20 cellular contexts compared by ENCODE assay signal in genomic region chr5:56460681-56461191, GRCh38.
A peak's percentile ranks its signal among the peaks of the same experiment; 100 is the strongest.
DNase-seq lines count a peak whose midpoint lies in the region; ATAC-seq and TF ChIP-seq lines count a peak whose summit lies in the region.
"Had no signal": no experiment of that assay in that cellular context is flagged by ENCODE, and none has a peak within 500 bp of the region (broad histone marks: within the 10 kb centered on the region; RNA-seq: fewer than 3 reads in every experiment).

No MANE protein-coding gene starts in this region.

- H4K20me1 ChIP-seq in SK-N-SH (ENCODE audit: insufficient read depth): no peaks in the 10 kb centered on the region

- DNase-seq in left cardiac atrium (no peak), Right ventricle myocardium inferior (ENCODE audit: missing footprints) (no peak), SK-N-SH (peak; percentile 66), kidney glomerular epithelial cell (lab: John Stamatoyannopoulos, UW) (peak; percentile 37), aorta (no peak), mucosa of gallbladder (ENCODE audit: low spot score) (no peak), NCI-H2107 (lab: John Stamatoyannopoulos, UW) (no peak)
- DNase-seq: activated B cell treated with CpG ODN at 0.5 μM for 24 hours; activated CD8-positive, alpha-beta T cell treated with anti-CD3 and anti-CD28 coated beads, Interleukin-2, amount 10 ng/mL, durations not matched to agents 7 days and 5 days; activated T-cell treated with anti-CD3 and anti-CD28 coated beads, Interleukin-2, amount 50 U/mL, for 4 hours; CD8-positive, alpha-beta T cell; GM23248; natural killer cell; NCI-H1436; posterior cingulate gyrus; SHP77; T-helper 2 cell had no signal

- H3K9ac ChIP-seq in SK-N-SH: no peak overlapping the region
- H3K9ac ChIP-seq: GM23248 had no signal

- H3K9me3 ChIP-seq in SK-N-SH (no peaks in the 10 kb centered on the region), aorta (ENCODE audit: control insufficient read depth, low read length) (no peaks in the 10 kb centered on the region)

- peaks cover 12% of the 10 kb centered on the region for H3F3A ChIP-seq in SK-N-SH (replicated peaks; ENCODE audit: insufficient read depth)

- 12% methylated on average over 5 of the region's 5 CpGs for WGBS in SK-N-SH (ENCODE audit: low lambda C conversion rate)
- 5% methylated on average over 5 of the region's 5 CpGs for WGBS in aorta, 2 donors

- TF ChIP-seq EP300 in SK-N-SH (IDR thresholded peaks at IDR 0.05; ENCODE audit: borderline replicate concordance in 1 of 2, low read depth in 1 of 2, low read length in 1 of 2): peak in 1 of 2 experiments; percentile 95; a peak in 2 of 4 replicates

- peak; percentile 42 for TF ChIP-seq RAD21 in SK-N-SH (IDR thresholded peaks at IDR 0.05; ENCODE audit: low read length)

- peak overlapping the region; percentile 27; the same call in 1 of the 2 replicates for H2AFZ ChIP-seq in SK-N-SH (ENCODE audit: low read depth)
- H2AFZ ChIP-seq: GM23248 had no signal

- peak overlapping the region; percentile 45; the same call in 1 of the 2 replicates for H3K4me2 ChIP-seq in SK-N-SH

- H3K36me3 ChIP-seq in SK-N-SH (replicated peaks in 1 of 2; ENCODE audit: control insufficient read depth in 1 of 2, insufficient read depth in 2 of 2, low read length in 1 of 2): no peaks in the 10 kb centered on the region
- no peaks in the 10 kb centered on the region for H3K36me3 ChIP-seq in aorta (ENCODE audit: control insufficient read depth in 1 of 2, insufficient read depth in 2 of 2, low read length in 1 of 2)

- H3K27me3 ChIP-seq in SK-N-SH (ENCODE audit: insufficient read depth) (no peaks in the 10 kb centered on the region), aorta (ENCODE audit: control insufficient read depth in 1 of 2, insufficient read depth in 2 of 2, low read length in 1 of 2) (no peaks in the 10 kb centered on the region)

- H3K4me3 ChIP-seq in SK-N-SH (ENCODE audit: low read depth in 2 of 2, low read length in 1 of 2) (no peak overlapping the region), aorta (ENCODE audit: low read length in 2 of 2) (no peak overlapping the region)
- H3K4me3 ChIP-seq: GM23248, lung had no signal

- POLR2A ChIA-PET in SK-N-SH (lab: Yijun Ruan, JAX): interaction anchor here (1.0 to 1.9 kb wide), 2 partner anchors 20 to 253 kb away, joined by 4 to 8 read pairs; no protein-coding TSS in a partner anchor

- peaks cover 22 to 46% of the 10 kb centered on the region in 2 experiments; a peak in 3 of 4 replicates for H3K4me1 ChIP-seq in SK-N-SH (ENCODE audit: control insufficient read depth in 1 of 2, insufficient read depth in 2 of 2, low read depth in 1 of 2, low read length in 1 of 2)
- H3K4me1 ChIP-seq in aorta (ENCODE audit: control insufficient read depth in 1 of 2, insufficient read depth in 2 of 2, low read length in 2 of 2): peaks cover 5 to 11% of the 10 kb centered on the region in 2 donors

- H3K27ac ChIP-seq in SK-N-SH (ENCODE audit: low read depth in 2 of 2, low read length in 1 of 2): peak overlapping the region; percentile 41 to 99; a peak in 3 of 4 replicates
- H3K27ac ChIP-seq in aorta (ENCODE audit: low read depth in 1 of 2, low read length in 2 of 2): peak overlapping the region; percentile 52 to 79
- H3K27ac ChIP-seq: GM23248 had no signal

- CTCF ChIA-PET in SK-N-SH (lab: Yijun Ruan, JAX): interaction anchor here (1.1 to 1.5 kb wide), 3 partner anchors 16 to 190 kb away, joined by 3 to 4 read pairs (median 4); no protein-coding TSS in a partner anchor

- H3K9me2 ChIP-seq in SK-N-SH: no peaks in the 10 kb centered on the region

- intact Hi-C loops in left cardiac atrium (cut with DNase I) (loop anchor here in 1 of 2 donors (10.0 kb wide), 1 partner anchor 354 kb away; the partner anchor contains the start of gene MAP3K1), Right ventricle myocardium inferior (cut with DNase I) (loop anchor here (10.0 kb wide), 1 partner anchor 106 kb away; no protein-coding TSS in a partner anchor), aorta (cut with DNase I) (no loop called here)

- H3K79me2 ChIP-seq in SK-N-SH (ENCODE audit: insufficient read depth): no peaks in the 10 kb centered on the region

- ATAC-seq in left cardiac atrium (peak; percentile 14 to 23), Right ventricle myocardium inferior (no peak), aorta (ENCODE audit: low FRiP score) (peak; percentile 16), HG03025 (IDR thresholded peaks at IDR 0.05; ENCODE audit: low FRiP score, unreplicated experiment) (no peak)
- ATAC-seq: activated CD8-positive, alpha-beta T cell treated with anti-CD3 and anti-CD28 coated beads, Interleukin-2, amount 10 ng/mL, durations not matched to agents 7 days and 5 days; activated T-cell treated with anti-CD3 and anti-CD28 coated beads, Interleukin-2, amount 50 U/mL, for 4 hours; CD8-positive, alpha-beta T cell; esophagus mucosa; natural killer cell had no signal

- TF ChIP-seq CTCF in SK-N-SH (IDR thresholded peaks at IDR 0.05): no peak

TF ChIP-seq in SK-N-SH, 30 proteins besides CTCF, POLR2A, EP300 and RAD21:
- TF ChIP-seq NFIC (IDR thresholded peaks at IDR 0.05; ENCODE audit: borderline replicate concordance) (0 out of 2 replicates have a peak, but pooled peaks have one; percentile 26), FOXJ3 (CRISPR knock-in tag; IDR thresholded peaks at IDR 0.05) (peak; percentile 90), RFX5 (IDR thresholded peaks at IDR 0.05; ENCODE audit: low read length) (peak; percentile 10; the same call in 1 of the 2 replicates), TCF12 (IDR thresholded peaks at IDR 0.05) (peak; percentile 43; the same call in 1 of the 2 replicates), MXI1 (IDR thresholded peaks at IDR 0.05; ENCODE audit: low read depth, low read length) (0 out of 2 replicates have a peak, but pooled peaks have one; percentile 29), GATA2 (CRISPR knock-in tag; IDR thresholded peaks at IDR 0.05) (peak; percentile 86), SMC3 (IDR thresholded peaks at IDR 0.05; ENCODE audit: low read depth, low read length) (no peak; the same call in 1 of the 2 replicates), CHD2 (IDR thresholded peaks at IDR 0.05; ENCODE audit: low read length, partially characterized antibody) (peak; percentile 75), PBX3 (IDR thresholded peaks at IDR 0.05) (peak; percentile 38), NRF1 (IDR thresholded peaks at IDR 0.05; ENCODE audit: low read depth, low read length) (no peak), YY1 (IDR thresholded peaks at IDR 0.05; ENCODE audit: low read depth) (no peak), POLR2AphosphoS5 (IDR thresholded peaks at IDR 0.05; ENCODE audit: low read depth, low read length) (peak; percentile 20; the same call in 1 of the 2 replicates), RCOR1 (IDR thresholded peaks at IDR 0.05; ENCODE audit: low read length) (peak; percentile 89)

Comparison
In these comparisons a context has a peak if more than half of its experiments do, and no peak if none do; other contexts are left out.
1. ATAC-seq: peak in left cardiac atrium (2 of 2) and aorta (single experiment); none in Right ventricle myocardium inferior (single experiment) and HG03025 (single experiment).
2. DNase-seq: peak in SK-N-SH (single experiment) and kidney glomerular epithelial cell (single experiment); none in left cardiac atrium (single experiment), Right ventricle myocardium inferior (single experiment), aorta (0 of 2), mucosa of gallbladder (single experiment) and NCI-H2107 (single experiment).